ENCODE assay signal across 8 cellular contexts in the genomic region with DNA sequence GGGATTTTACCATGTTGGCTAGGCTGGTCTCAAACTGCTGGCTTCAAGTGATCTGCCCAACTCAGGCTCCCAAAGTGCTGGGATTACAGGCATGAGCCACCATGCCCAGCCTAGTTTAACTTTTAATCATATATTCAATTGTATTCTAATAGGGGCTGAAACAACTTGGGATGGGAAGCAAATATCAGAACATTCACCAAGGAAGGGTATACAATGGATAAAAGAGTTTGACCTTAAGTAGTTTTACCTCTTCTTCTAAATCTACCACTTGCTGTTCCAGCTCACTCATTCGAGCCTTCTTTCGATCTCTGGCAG. TPM values are rescaled to one million over a fixed set of nuclear protein-coding genes. Genes with fewer than 3 reads are reported as not detected.
DNase-seq lines count a peak whose midpoint lies in the region; ATAC-seq, FAIRE-seq and TF ChIP-seq lines count a peak whose summit lies in the region.

No MANE protein-coding gene starts in this region.

- no peaks in the 10 kb centered on the region for H3K9me3 ChIP-seq in CD8-positive, alpha-beta memory T cell (ENCODE audit: low read length)
- no peaks in the 10 kb centered on the region for H3K9me3 ChIP-seq in PC-3 (ENCODE audit: low read length)
- H3K9me3 ChIP-seq in H1 (ENCODE audit: insufficient read depth in 2 of 2, low read depth in 1 of 2, low read length in 1 of 2) = no peaks in the 10 kb centered on the region

- WGBS in H1 (ENCODE audit: extremely low coverage in 1 of 2, insufficient coverage in 1 of 2, insufficient read length in 1 of 2, insufficient replicate concordance in 2 of 2, low coverage in 1 of 2, low lambda C conversion rate in 2 of 2, missing lambda C conversion rate in 1 of 2), 2 experiments = 89% methylated on average over 2 of the region's 2 CpGs; no CpG with 5 or more reads in 1 of the 2 experiments

- H3K4me1 ChIP-seq in CD8-positive, alpha-beta memory T cell (ENCODE audit: insufficient read depth, low read length) = peaks cover 56% of the 10 kb centered on the region
- H3K4me1 ChIP-seq in PC-3 (ENCODE audit: insufficient read depth, low read length) = peaks cover 14% of the 10 kb centered on the region
- peaks cover 0 to 3% (median under 1%) of the 10 kb centered on the region in 4 experiments; a peak in 1 of 7 replicates for H3K4me1 ChIP-seq in H1 (replicated peaks in 1 of 4; ENCODE audit: control insufficient read depth in 3 of 4, insufficient read depth in 4 of 4, low read length in 3 of 4)

- POLR2A ChIA-PET in CD8-positive, alpha-beta memory T cell (lab: Charles Lee) = interaction anchor here (0.6 to 2.6 kb wide), 4 partner anchors 13 to 233 kb away, joined by 3 to 41 read pairs (median 4); partner anchors contain the start of genes CHEK2 and HSCB
- POLR2A ChIA-PET in PC-3 (lab: Charles Lee; ENCODE audit: unreplicated experiment) = interaction anchor here (0.6 kb wide), 2 partner anchors 21 to 56 kb away, joined by 3 to 12 read pairs; no protein-coding TSS in a partner anchor
- POLR2A ChIA-PET in H1 (lab: Charles Lee; ENCODE audit: partially characterized antibody) = interaction anchor here (0.7 to 10.0 kb wide), 18 partner anchors 10 to 682 kb away, joined by 3 to 100 read pairs (median 4); partner anchors contain the start of genes CCDC117, EWSR1 and RHBDD3

- no peak overlapping the region for H2AFZ ChIP-seq in PC-3 (ENCODE audit: low read length)
- H2AFZ ChIP-seq in H1 (ENCODE audit: low read length) = no peak overlapping the region

- BruUV-seq in PC-3 (replicated peaks; lab: Mats Ljungman, UMichigan) = no TSS peak

- H3K4me3 Mint-ChIP-seq in CD8-positive, alpha-beta memory T cell = peak overlapping the region; percentile 84 to 97 (median 95)
- peak overlapping the region; percentile 89 for H3K4me3 Mint-ChIP-seq in osteocyte (ENCODE audit: unreplicated experiment)

- no peaks in the 10 kb centered on the region for H3K27me3 ChIP-seq in CD8-positive, alpha-beta memory T cell (ENCODE audit: insufficient read depth, low read length, poor library complexity, severe bottlenecking)
- no peaks in the 10 kb centered on the region for H3K27me3 ChIP-seq in PC-3 (ENCODE audit: low read length)
- H3K27me3 ChIP-seq in H1 (replicated peaks in 1 of 4; ENCODE audit: control insufficient read depth in 3 of 4, extremely low read depth in 1 of 4, insufficient read depth in 3 of 4, low read length in 3 of 4) = no peaks in the 10 kb centered on the region

- H3K9ac ChIP-seq in PC-3 (ENCODE audit: low read length) (peak overlapping the region; percentile 100; the same call in 1 of the 2 replicates), H1 (replicated peaks in 1 of 4; ENCODE audit: extremely low read depth in 1 of 4, low read depth in 3 of 4, low read length in 3 of 4) (peak overlapping the region in 3 of 4 experiments; percentile 91 to 99 (median 97); a peak in 3 of 7 replicates)

- TF ChIP-seq POLR2A in H1 (IDR thresholded peaks at IDR 0.05; ENCODE audit: control extremely low read depth in 1 of 2, low read depth in 2 of 2, low read length in 2 of 2) = no peak

- H3K4me2 ChIP-seq in PC-3 (ENCODE audit: low read length) (peak overlapping the region; percentile 91), H1 (ENCODE audit: insufficient read depth in 1 of 2, low read depth in 2 of 2, low read length in 2 of 2) (peak overlapping the region; percentile 84 to 93)

- peaks cover 35% of the 10 kb centered on the region for H3K36me3 ChIP-seq in CD8-positive, alpha-beta memory T cell (ENCODE audit: insufficient read depth, low read length)
- H3K36me3 ChIP-seq in PC-3 (ENCODE audit: low read depth, low read length) = peaks cover 47% of the 10 kb centered on the region
- H3K36me3 ChIP-seq in H1 (ENCODE audit: control insufficient read depth in 2 of 4, insufficient read depth in 4 of 4, low read length in 3 of 4) = peaks cover 24 to 53% (median 40%) of the 10 kb centered on the region in 4 experiments

- no peak overlapping the region for H3K23ac ChIP-seq in H1 (ENCODE audit: insufficient read length)

- peak overlapping the region; percentile 99 for H3K4me3 ChIP-seq in CD8-positive, alpha-beta memory T cell (ENCODE audit: low read length)
- H3K4me3 ChIP-seq in PC-3 (ENCODE audit: low read length) (peak overlapping the region; percentile 97), H1 (ENCODE audit: extremely low read depth in 1 of 4, insufficient read depth in 2 of 4, low read depth in 3 of 4, low read length in 4 of 4) (peak overlapping the region; percentile 78 to 97 (median 90))

- H3K79me1 ChIP-seq in H1 (ENCODE audit: low read depth, low read length) = no peaks in the 10 kb centered on the region; the same call in none of the 2 replicates

- H4K20me1 ChIP-seq in PC-3 (ENCODE audit: low read length) (peaks cover 46% of the 10 kb centered on the region), H1 (replicated peaks in 1 of 2; ENCODE audit: control insufficient read depth in 1 of 2, insufficient read depth in 2 of 2, low read length in 2 of 2) (peaks cover 3 to 8% of the 10 kb centered on the region in 2 experiments)

- TF ChIP-seq EP300 in H1 (IDR thresholded peaks at IDR 0.05; ENCODE audit: borderline replicate concordance in 1 of 2, low read depth in 2 of 2, low read length in 2 of 2) = no peak

- intact Hi-C loops in PC-3 (cut with micrococcal nuclease) = no loop called here

- H3K4ac ChIP-seq in H1 (replicated peaks; ENCODE audit: insufficient read length, low read depth, low read length) = no peak overlapping the region

- H3K36me3 Mint-ChIP-seq in CD8-positive, alpha-beta memory T cell = peaks cover 36 to 61% (median 38%) of the 10 kb centered on the region in 3 donors
- H3K36me3 Mint-ChIP-seq in osteocyte (ENCODE audit: unreplicated experiment) = peaks cover 50% of the 10 kb centered on the region

- no peak overlapping the region for H4K8ac ChIP-seq in H1 (ENCODE audit: extremely low read depth, insufficient read depth, low read length)

- no peak overlapping the region for H2BK120ac ChIP-seq in H1 (replicated peaks; ENCODE audit: low read depth, low read length)

- no peak overlapping the region for H2AK5ac ChIP-seq in H1 (ENCODE audit: low read depth, low read length)

- no peaks in the 10 kb centered on the region for H3K9me3 Mint-ChIP-seq in CD8-positive, alpha-beta memory T cell
- no peaks in the 10 kb centered on the region for H3K9me3 Mint-ChIP-seq in osteocyte (ENCODE audit: unreplicated experiment)

- H3K18ac ChIP-seq in H1 (ENCODE audit: extremely low read depth, low read length) = no peak overlapping the region

- no peak overlapping the region; the same call in 1 of the 2 replicates for H2BK5ac ChIP-seq in H1 (ENCODE audit: low read depth, low read length)

- H3K9me2 ChIP-seq in PC-3 (replicated peaks; ENCODE audit: low read length) = no peaks in the 10 kb centered on the region

- H4K5ac ChIP-seq in H1 (ENCODE audit: insufficient read length, low read depth, low read length) = no peak overlapping the region

- no peak overlapping the region for H4K91ac ChIP-seq in H1 (replicated peaks; ENCODE audit: insufficient read length, low read length)

- H3F3A ChIP-seq in PC-3 (ENCODE audit: low read length, unreplicated experiment) = peaks cover 6% of the 10 kb centered on the region

- peaks cover 4% of the 10 kb centered on the region for H3K23me2 ChIP-seq in H1 (ENCODE audit: low read depth, low read length)

- peaks cover 53% of the 10 kb centered on the region for H3K79me2 ChIP-seq in PC-3 (ENCODE audit: low read length)
- H3K79me2 ChIP-seq in H1 (ENCODE audit: control insufficient read depth in 1 of 2, insufficient read depth in 2 of 2, low read length in 2 of 2) = peaks cover 10 to 34% of the 10 kb centered on the region in 2 experiments

- H3K27ac ChIP-seq in CD8-positive, alpha-beta memory T cell (ENCODE audit: low read depth, low read length) = peak overlapping the region; percentile 100
- H3K27ac ChIP-seq in PC-3 (ENCODE audit: low read length) (no peak overlapping the region), H1 (ENCODE audit: low read depth, low read length) (no peak overlapping the region; the same call in 1 of the 2 replicates)

- ATAC-seq in PC-3 = no peak
- no peak for ATAC-seq in GM19455 (IDR thresholded peaks at IDR 0.05; ENCODE audit: unreplicated experiment)

- no peak overlapping the region for H3K14ac ChIP-seq in H1 (ENCODE audit: insufficient read length)

- peaks cover 69 to 77% (median 76%) of the 10 kb centered on the region in 3 donors for H3K4me1 Mint-ChIP-seq in CD8-positive, alpha-beta memory T cell
- H3K4me1 Mint-ChIP-seq in osteocyte (ENCODE audit: unreplicated experiment) = peaks cover 45% of the 10 kb centered on the region

- no peak overlapping the region for H2BK20ac ChIP-seq in H1 (ENCODE audit: low read length)

- no peak for TF ChIP-seq RAD21 in H1 (IDR thresholded peaks at IDR 0.05 in 1 of 2, conservative IDR thresholded peaks at IDR 0.05 in 1 of 2; ENCODE audit: low read depth in 2 of 2, low read length in 2 of 2)

- no peak for FAIRE-seq in H1 (lab: Jason Lieb, UNC)

- H3K27me3 Mint-ChIP-seq in CD8-positive, alpha-beta memory T cell = peaks cover 0 to 4% of the 10 kb centered on the region in 2 donors
- H3K27me3 Mint-ChIP-seq in osteocyte (ENCODE audit: unreplicated experiment) = no peaks in the 10 kb centered on the region

- H2BK15ac ChIP-seq in H1 (ENCODE audit: low read length) = no peak overlapping the region

- peak overlapping the region; percentile 95 to 100 (median 98) for H3K27ac Mint-ChIP-seq in CD8-positive, alpha-beta memory T cell
- peak overlapping the region; percentile 99 for H3K27ac Mint-ChIP-seq in osteocyte (ENCODE audit: unreplicated experiment)

- CTCF ChIA-PET in CD8-positive, alpha-beta memory T cell (lab: Charles Lee) = interaction anchor here (1.1 to 7.1 kb wide), 4 partner anchors 8 to 30 kb away, joined by 4 to 40 read pairs (median 4); no protein-coding TSS in a partner anchor
- CTCF ChIA-PET in PC-3 (lab: Charles Lee) (interaction anchor here (0.6 kb wide), 1 partner anchor 205 kb away, joined by 8 read pairs; no protein-coding TSS in a partner anchor), H1 (lab: Charles Lee; ENCODE audit: partially characterized antibody) (interaction anchor here (0.6 to 1.1 kb wide), 2 partner anchors 107 to 241 kb away, joined by 3 to 4 read pairs; no protein-coding TSS in a partner anchor)

- no peak for TF ChIP-seq CTCF in PC-3 (conservative IDR thresholded peaks at IDR 0.05; ENCODE audit: low read depth, low read length)
- no peak for TF ChIP-seq CTCF in H1 (IDR thresholded peaks at IDR 0.05; ENCODE audit: control extremely low read depth in 1 of 3, insufficient read depth in 1 of 3, low read depth in 1 of 3, low read length in 3 of 3)
- TF ChIP-seq CTCF in osteocyte (IDR thresholded peaks at IDR 0.05) = no peak

- H3K56ac ChIP-seq in H1 (replicated peaks; ENCODE audit: insufficient read length, low read depth, low read length) = no peak overlapping the region

- peak in 1 of 5 donors; percentile 15 for DNase-seq in CD8-positive, alpha-beta memory T cell
- no peak for DNase-seq in PC-3
- DNase-seq in H1 (ENCODE audit: low read depth in 1 of 2, low spot score in 2 of 2) = no peak
- DNase-seq in osteocyte (ENCODE audit: extremely low spot score, unreplicated experiment) = no peak
- DNase-seq in DMS153 treated with DMSO at 0.1 percent for 48 hours (lab: John Stamatoyannopoulos, UW; ENCODE audit: unreplicated experiment) = no peak
- DNase-seq in NCI-H1436 (lab: John Stamatoyannopoulos, UW) = no peak
- DNase-seq in SHP77 (lab: John Stamatoyannopoulos, UW) = no peak

- H2BK12ac ChIP-seq in H1 (ENCODE audit: low read depth, low read length) = no peak overlapping the region

RNA-seq across cellular contexts. Expression of gene XBP1, which starts 1.6 kb away (rescaled TPM):
- total RNA-seq in CD8-positive, alpha-beta memory T cell = 10 to 100 TPM; 67.3 to 71.4 TPM
- polyA plus RNA-seq in CD8-positive, alpha-beta memory T cell = 395 TPM
- total RNA-seq in PC-3 (2014; rRNA removed) (125 and 191 TPM in 2 replicates), osteocyte (144 and 150 TPM in 2 replicates)
- 128 and 131 TPM in 2 replicates for total RNA-seq in H1 (2021; fragmentation: NEBNext Ultra II Directional; extraction: Animal tissue kit (Norgen Biotek cat#: 25700))
- polyA plus RNA-seq in H1 (2011; rRNA removed) = 76.3 and 99.8 TPM in 2 replicates
- polyA plus RNA-seq in H1 (2011; cell fraction: cytosol; rRNA removed) = 84.1 TPM
- polyA plus RNA-seq in H1 (2011; cell fraction: nucleus; rRNA removed) = 85.0 TPM
- polyA plus RNA-seq in H1 (2012, experiment 1 of 2) = 77.8 to 88.7 TPM (median 84.7 TPM) in 4 replicates
- 117 TPM for polyA plus RNA-seq in H1 (2012, experiment 2 of 2)
- 162 TPM for polyA plus RNA-seq in H1 (2013, experiment 1 of 2)
- 173 TPM for polyA plus RNA-seq in H1 (2013, experiment 2 of 2)
- 195 and 221 TPM in 2 replicates for polyA minus RNA-seq in H1 (2011; rRNA and poly(A)+ RNA removed)
- polyA minus RNA-seq in H1 (2011; cell fraction: cytosol; rRNA and poly(A)+ RNA removed) = 84.3 TPM
- polyA minus RNA-seq in H1 (2011; cell fraction: nucleus; rRNA and poly(A)+ RNA removed) = 63.4 TPM

RNA-seq across cellular contexts. Expression of gene CCDC117, which starts 26.3 kb away (rescaled TPM):
- total RNA-seq in CD8-positive, alpha-beta memory T cell = 10 to 100 TPM; 20.9 to 24.6 TPM
- 11.2 TPM for polyA plus RNA-seq in CD8-positive, alpha-beta memory T cell
- total RNA-seq in PC-3 (2014; rRNA removed) (7.1 and 18.8 TPM in 2 replicates), osteocyte (21.9 and 23.6 TPM in 2 replicates)
- total RNA-seq in H1 (2021; fragmentation: NEBNext Ultra II Directional; extraction: Animal tissue kit (Norgen Biotek cat#: 25700)) = 40.4 and 43.1 TPM in 2 replicates
- 5.9 and 9.1 TPM in 2 replicates for polyA plus RNA-seq in H1 (2011; rRNA removed)
- polyA plus RNA-seq in H1 (2011; cell fraction: cytosol; rRNA removed) = 14.7 TPM
- 3.4 TPM for polyA plus RNA-seq in H1 (2011; cell fraction: nucleus; rRNA removed)
- 15.2 to 44.0 TPM (median 17.7 TPM) in 4 replicates for polyA plus RNA-seq in H1 (2012, experiment 1 of 2)
- polyA plus RNA-seq in H1 (2012, experiment 2 of 2) = 5.5 TPM
- 21.7 TPM for polyA plus RNA-seq in H1 (2013, experiment 1 of 2)
- 23.0 TPM for polyA plus RNA-seq in H1 (2013, experiment 2 of 2)
- 8.2 and 8.8 TPM in 2 replicates for polyA minus RNA-seq in H1 (2011; rRNA and poly(A)+ RNA removed)
- polyA minus RNA-seq in H1 (2011; cell fraction: cytosol; rRNA and poly(A)+ RNA removed) = 14.6 TPM
- polyA minus RNA-seq in H1 (2011; cell fraction: nucleus; rRNA and poly(A)+ RNA removed) = 10.3 TPM

RNA-seq across cellular contexts. Expression of gene HSCB, which starts 56.9 kb away (rescaled TPM):
- 10 to 100 TPM; 10.9 to 12.6 TPM for total RNA-seq in CD8-positive, alpha-beta memory T cell
- polyA plus RNA-seq in CD8-positive, alpha-beta memory T cell = 14.6 TPM
- total RNA-seq in PC-3 (2014; rRNA removed) = 13.9 and 14.1 TPM in 2 replicates
- total RNA-seq in H1 (2021; fragmentation: NEBNext Ultra II Directional; extraction: Animal tissue kit (Norgen Biotek cat#: 25700)) = 15.4 and 16.6 TPM in 2 replicates
- polyA plus RNA-seq in H1 (2011; rRNA removed) = 14.7 and 16.1 TPM in 2 replicates
- polyA plus RNA-seq in H1 (2011; cell fraction: cytosol; rRNA removed) = 16.7 TPM
- 8.7 TPM for polyA plus RNA-seq in H1 (2011; cell fraction: nucleus; rRNA removed)
- 14.1 to 21.6 TPM (median 18.6 TPM) in 4 replicates for polyA plus RNA-seq in H1 (2012, experiment 1 of 2)
- 11.8 TPM for polyA plus RNA-seq in H1 (2012, experiment 2 of 2)
- 16.3 TPM for polyA plus RNA-seq in H1 (2013, experiment 1 of 2)
- 15.3 TPM for polyA plus RNA-seq in H1 (2013, experiment 2 of 2)
- 4.6 and 6.5 TPM in 2 replicates for polyA minus RNA-seq in H1 (2011; rRNA and poly(A)+ RNA removed)
- 2.5 TPM for polyA minus RNA-seq in H1 (2011; cell fraction: cytosol; rRNA and poly(A)+ RNA removed)
- 10.3 TPM for polyA minus RNA-seq in H1 (2011; cell fraction: nucleus; rRNA and poly(A)+ RNA removed)
- total RNA-seq in osteocyte = 11.6 and 13.4 TPM in 2 replicates

RNA-seq across cellular contexts. Expression of gene CHEK2, which starts 57.1 kb away (rescaled TPM):
- 1 to 10 TPM; 4.5 to 7.7 TPM for total RNA-seq in CD8-positive, alpha-beta memory T cell
- polyA plus RNA-seq in CD8-positive, alpha-beta memory T cell = 5.2 TPM
- total RNA-seq in PC-3 (2014; rRNA removed) (21.0 and 23.7 TPM in 2 replicates), osteocyte (9.9 and 11.2 TPM in 2 replicates)
- 73.8 and 74.9 TPM in 2 replicates for total RNA-seq in H1 (2021; fragmentation: NEBNext Ultra II Directional; extraction: Animal tissue kit (Norgen Biotek cat#: 25700))
- polyA plus RNA-seq in H1 (2011; rRNA removed) = 89.5 and 109 TPM in 2 replicates
- polyA plus RNA-seq in H1 (2011; cell fraction: cytosol; rRNA removed) = 104 TPM
- polyA plus RNA-seq in H1 (2011; cell fraction: nucleus; rRNA removed) = 41.4 TPM
- polyA plus RNA-seq in H1 (2012, experiment 1 of 2) = 55.1 to 84.8 TPM (median 62.8 TPM) in 4 replicates
- 52.9 TPM for polyA plus RNA-seq in H1 (2012, experiment 2 of 2)
- 58.8 TPM for polyA plus RNA-seq in H1 (2013, experiment 1 of 2)
- 56.1 TPM for polyA plus RNA-seq in H1 (2013, experiment 2 of 2)
- 56.5 and 69.5 TPM in 2 replicates for polyA minus RNA-seq in H1 (2011; rRNA and poly(A)+ RNA removed)
- polyA minus RNA-seq in H1 (2011; cell fraction: cytosol; rRNA and poly(A)+ RNA removed) = 63.6 TPM
- polyA minus RNA-seq in H1 (2011; cell fraction: nucleus; rRNA and poly(A)+ RNA removed) = 41.2 TPM
